In genomic region chr11:62046281-62046894, GRCh38 we compare ENCODE assay signal across 8 cellular contexts.
DNase-seq lines count a peak whose midpoint lies in the region; ATAC-seq and TF ChIP-seq lines count a peak whose summit lies in the region.
"Not testable (repeated sequence)": the region's sequence is repeated elsewhere in the genome, so short reads cannot be mapped to it uniquely, and the experiment has no call there.

No MANE protein-coding gene starts in this region.

- not testable (repeated sequence) for ATAC-seq in body of pancreas
- ATAC-seq in right lobe of liver, result peak in 3 of 4 donors; percentile 41 to 67 (median 64)

- H3K9me3 ChIP-seq in HEK293 (ENCODE audit: control insufficient read depth, insufficient read depth, low read depth, low read length); Peyer's patch; body of pancreas; duodenal mucosa (ENCODE audit: control insufficient read depth in 1 of 2, low read length in 2 of 2); hepatocyte (ENCODE audit: low read depth); right lobe of liver; muscle layer of duodenum (ENCODE audit: control insufficient read depth in 1 of 2, low read length in 2 of 2); transverse colon: not testable (repeated sequence)

- DNase-seq in Peyer's patch (peak in 2 of 3 donors; percentile 58 to 69), transverse colon (peak; percentile 64)
- DNase-seq in body of pancreas; hepatocyte (ENCODE audit: low spot score); right lobe of liver: not testable (repeated sequence)

- H3K9me2 ChIP-seq in hepatocyte (replicated peaks; ENCODE audit: insufficient read depth), result not testable (repeated sequence)

- intact Hi-C loops in body of pancreas (cut with DNase I); right lobe of liver (cut with DNase I); transverse colon (cut with DNase I; ENCODE audit: low total_unique reads): not testable (repeated sequence)

- not testable (repeated sequence) for H3K79me2 ChIP-seq in hepatocyte

- not testable (repeated sequence) for H4K20me1 ChIP-seq in hepatocyte (ENCODE audit: insufficient read depth, poor library complexity, severe bottlenecking)

- CTCF ChIA-PET in HEK293 (lab: Yijun Ruan, JAX), result interaction anchor here (0.9 kb wide), 1 partner anchor 62 kb away, joined by 3 read pairs; no protein-coding TSS in a partner anchor

- peak overlapping the region; percentile 45 for H3K4me2 ChIP-seq in hepatocyte

- TF ChIP-seq EP300 in transverse colon (IDR thresholded peaks at IDR 0.05; ENCODE audit: low read depth), result not testable (repeated sequence)

- not testable (repeated sequence) for TF ChIP-seq CTCF in HEK293 (tag by site-specific recombination; IDR thresholded peaks at IDR 0.05); Peyer's patch (IDR thresholded peaks at IDR 0.05); body of pancreas (IDR thresholded peaks at IDR 0.05); hepatocyte (IDR thresholded peaks at IDR 0.05; ENCODE audit: poor library complexity); right lobe of liver (IDR thresholded peaks at IDR 0.05); transverse colon (IDR thresholded peaks at IDR 0.05)

- H3K9ac ChIP-seq in duodenal mucosa (ENCODE audit: low read depth in 1 of 2, low read length in 2 of 2), result peak overlapping the region; percentile 31 to 48

- POLR2A ChIA-PET in HEK293 (lab: Yijun Ruan, JAX), result interaction anchor here (0.6 kb wide), 1 partner anchor 293 kb away, joined by 4 read pairs; no protein-coding TSS in a partner anchor

- in situ Hi-C loops in transverse colon (cut with MboI; ENCODE audit: low pct_ligation_motif_present in 1 of 4, low pct_unique_long_range_greater_than_20kb in 1 of 4, low sequenced_read_pairs in 3 of 4), result not testable (repeated sequence)

- not testable (repeated sequence) for H3K27me3 ChIP-seq in Peyer's patch; body of pancreas; duodenal mucosa (ENCODE audit: control insufficient read depth in 1 of 2, insufficient read depth in 2 of 2, low read length in 2 of 2); hepatocyte; right lobe of liver; muscle layer of duodenum (ENCODE audit: low read depth, low read length); transverse colon

- not testable (repeated sequence) for H3K4me1 ChIP-seq in HEK293 (ENCODE audit: control insufficient read depth, insufficient read depth, low read length); right lobe of liver; muscle layer of duodenum (ENCODE audit: control insufficient read depth in 1 of 2, insufficient read depth in 2 of 2, low read length in 2 of 2)
- H3K4me1 ChIP-seq in Peyer's patch, result peaks cover 0 to 33% (median 5%) of the 10 kb centered on the region in 4 donors
- peaks cover 11% of the 10 kb centered on the region for H3K4me1 ChIP-seq in body of pancreas
- H3K4me1 ChIP-seq in duodenal mucosa (ENCODE audit: control insufficient read depth in 1 of 2, insufficient read depth in 2 of 2, low read length in 2 of 2), result peaks cover 39 to 43% of the 10 kb centered on the region in 2 donors
- H3K4me1 ChIP-seq in hepatocyte (ENCODE audit: insufficient read depth), result peaks cover 29% of the 10 kb centered on the region
- peaks cover 13 to 67% (median 42%) of the 10 kb centered on the region in 4 donors for H3K4me1 ChIP-seq in transverse colon

- not testable (repeated sequence) for H3K4me3 ChIP-seq in HEK293 (ENCODE audit: low read depth, low read length); Peyer's patch; body of pancreas; hepatocyte; right lobe of liver; muscle layer of duodenum (ENCODE audit: low read depth in 1 of 2, low read length in 2 of 2); transverse colon
- peak overlapping the region in 1 of 2 donors; percentile 17 for H3K4me3 ChIP-seq in duodenal mucosa (ENCODE audit: low read depth in 1 of 2, low read length in 2 of 2)

- TF ChIP-seq POLR2A in Peyer's patch (IDR thresholded peaks at IDR 0.05), result peak in 1 of 2 donors; percentile 29
- not testable (repeated sequence) for TF ChIP-seq POLR2A in body of pancreas (IDR thresholded peaks at IDR 0.05); right lobe of liver (IDR thresholded peaks at IDR 0.05); transverse colon (IDR thresholded peaks at IDR 0.05)

- not testable (repeated sequence) for H3K36me3 ChIP-seq in HEK293 (ENCODE audit: control insufficient read depth in 2 of 2, insufficient read depth in 1 of 2, low read length in 2 of 2); Peyer's patch; body of pancreas (replicated peaks in 1 of 2; ENCODE audit: insufficient read depth in 1 of 2, low read depth in 2 of 2); duodenal mucosa (ENCODE audit: control insufficient read depth in 1 of 2, insufficient read depth in 2 of 2, low read length in 2 of 2); hepatocyte (replicated peaks; ENCODE audit: insufficient read depth, low read depth); right lobe of liver; muscle layer of duodenum (ENCODE audit: control insufficient read depth in 1 of 2, insufficient read depth in 2 of 2, low read length in 2 of 2); transverse colon

- H3K27ac ChIP-seq in HEK293 (ENCODE audit: extremely low read depth, low read depth, low read length); right lobe of liver: not testable (repeated sequence)
- H3K27ac ChIP-seq in Peyer's patch (peak overlapping the region in 3 of 4 donors; percentile 56 to 88 (median 85)), body of pancreas (peak overlapping the region in 3 of 4 donors; percentile 4 to 45 (median 34)), duodenal mucosa (ENCODE audit: low read depth, low read length) (peak overlapping the region; percentile 61), hepatocyte (peak overlapping the region; percentile 92), muscle layer of duodenum (ENCODE audit: low read length) (peak overlapping the region; percentile 45), transverse colon (peak overlapping the region; percentile 77 to 87 (median 86))

- WGBS in body of pancreas, 2 donors, result 74 to 81% methylated on average over 10 of the region's 10 CpGs
- WGBS in hepatocyte (ENCODE audit: low lambda C conversion rate, missing lambda C conversion rate), result 55% methylated on average over 10 of the region's 10 CpGs
- WGBS in right lobe of liver (ENCODE audit: insufficient coverage, low coverage, low lambda C conversion rate, missing lambda C conversion rate), result 52% methylated on average over 9 of the region's 10 CpGs
- 44 to 53% methylated on average over 3 to 10 of the region's 10 CpGs for WGBS in transverse colon (ENCODE audit: low coverage in 1 of 2), 2 donors

- H2AFZ ChIP-seq in hepatocyte, result not testable (repeated sequence)

TF ChIP-seq in HEK293, 187 proteins besides CTCF, POLR2A, EP300 and RAD21:
- TF ChIP-seq PRDM10 (tag by site-specific recombination; IDR thresholded peaks at IDR 0.05) (0 out of 2 replicates have a peak, but pooled peaks have one; percentile 13), ZNF335 (tag by site-specific recombination; conservative IDR thresholded peaks at IDR 0.05) (peak; percentile 75)
TF ChIP-seq in HEK293: peak in this region for 2; not testable (repeated sequence) for 185.
